14 cellular contexts compared by ENCODE assay signal in genomic region chr1:162028726-162029125, GRCh38. TPM values are rescaled to one million over a fixed set of nuclear protein-coding genes. Genes with fewer than 3 reads are reported as not detected.
A peak's percentile ranks its signal among the peaks of the same experiment; 100 is the strongest.
DNase-seq lines count a peak whose midpoint lies in the region; ATAC-seq and TF ChIP-seq lines count a peak whose summit lies in the region.
"Had no signal": no experiment of that assay in that cellular context is flagged by ENCODE, and none has a peak within 500 bp of the region (broad histone marks: within the 10 kb centered on the region; RNA-seq: fewer than 3 reads in every experiment).

No MANE protein-coding gene starts in this region.

- H3K27me3 ChIP-seq in GM06990 (replicated peaks; ENCODE audit: control insufficient read depth, insufficient read depth, low read length) (no peaks in the 10 kb centered on the region; the same call in 1 of the 2 replicates), GM23338 (ENCODE audit: insufficient read depth) (peaks cover 40% of the 10 kb centered on the region)

- peak overlapping the region; percentile 24; the same call in 1 of the 2 replicates for H2AFZ ChIP-seq in GM23338

- H3K36me3 ChIP-seq in GM06990 (ENCODE audit: control insufficient read depth, insufficient read depth, low read length) (no peaks in the 10 kb centered on the region), GM23338 (ENCODE audit: insufficient read depth) (no peaks in the 10 kb centered on the region)
- H3K36me3 ChIP-seq: cardiac muscle cell, esophagus squamous epithelium had no signal

- no peaks in the 10 kb centered on the region for H3K9me2 ChIP-seq in GM23338 (ENCODE audit: insufficient read depth)

- CTCF ChIA-PET in activated naive CD4-positive, alpha-beta T cell treated with anti-CD3 and anti-CD28 coated beads, Interleukin-2, amount 10 ng/mL, durations not matched to agents 7 days and 5 days (lab: Charles Lee): interaction anchor here (1.1 kb wide), 1 partner anchor 222 kb away, joined by 4 read pairs; no protein-coding TSS in a partner anchor

- no peak overlapping the region for H3K27ac Mint-ChIP-seq in GM23338
- H3K27ac Mint-ChIP-seq in activated naive CD4-positive, alpha-beta T cell treated with anti-CD3 and anti-CD28 coated beads, Interleukin-2, amount 10 ng/mL, durations not matched to agents 7 days and 5 days: no peak overlapping the region
- H3K27ac Mint-ChIP-seq: activated T-helper 2 cell treated with anti-CD3 and anti-CD28 coated beads, Interferon-gamma antibody, Interleukin-2, Interleukin-4, amounts not matched to agents 10 μg/mL and 5 μg/mL and 100 μg/mL, durations not matched to agents 14 hours and 24 hours and 36 hours had no signal

- H3K27ac ChIP-seq in GM23338 (ENCODE audit: low read depth): no peak overlapping the region
- H3K27ac ChIP-seq: cardiac muscle cell, esophagus squamous epithelium had no signal

- peaks cover 19% of the 10 kb centered on the region for H3K27me3 Mint-ChIP-seq in GM23338 (ENCODE audit: insufficient read depth, low read depth, poor library complexity)
- H3K27me3 Mint-ChIP-seq in activated naive CD4-positive, alpha-beta T cell treated with anti-CD3 and anti-CD28 coated beads, Interleukin-2, amount 10 ng/mL, durations not matched to agents 7 days and 5 days: peaks cover 47% of the 10 kb centered on the region

- ATAC-seq in GM23338 (no peak), GM19467 (IDR thresholded peaks at IDR 0.05; ENCODE audit: unreplicated experiment) (no peak)

- DNase-seq in GM06990 (ENCODE audit: extremely low read depth, insufficient read length) (peak; percentile 22), GM23338 (ENCODE audit: low spot score) (no peak), NAMALWA (ENCODE audit: low spot score) (peak; percentile 64), germinal center (ENCODE audit: low spot score) (peak; percentile 21), NCI-H345 (lab: John Stamatoyannopoulos, UW) (no peak), DMS53 treated with DMSO at 0.1 percent for 48 hours (lab: John Stamatoyannopoulos, UW; ENCODE audit: unreplicated experiment) (no peak)
- no peak for DNase-seq in activated naive CD4-positive, alpha-beta T cell treated with anti-CD3 and anti-CD28 coated beads, Interleukin-2, amount 10 ng/mL, durations not matched to agents 7 days and 5 days
- DNase-seq: AML-193; esophagus squamous epithelium; stimulated activated naive CD4-positive, alpha-beta T cell treated with Interleukin-2 at 50 U/mL for 16 hours had no signal

- H4K20me1 ChIP-seq in GM23338 (replicated peaks; ENCODE audit: insufficient read depth): no peaks in the 10 kb centered on the region; the same call in 1 of the 2 replicates

- H3K4me3 ChIP-seq in GM06990 (replicated peaks; ENCODE audit: low read depth, low read length): no peak overlapping the region
- H3K4me3 ChIP-seq in GM23338: no peak overlapping the region
- H3K4me3 ChIP-seq: cardiac muscle cell, esophagus squamous epithelium had no signal

- H3K4me2 ChIP-seq in GM23338: no peak overlapping the region

- no peaks in the 10 kb centered on the region for H3F3A ChIP-seq in GM23338 (replicated peaks; ENCODE audit: low read depth)

- no peaks in the 10 kb centered on the region for H3K9me3 Mint-ChIP-seq in GM23338
- no peaks in the 10 kb centered on the region for H3K9me3 Mint-ChIP-seq in activated naive CD4-positive, alpha-beta T cell treated with anti-CD3 and anti-CD28 coated beads, Interleukin-2, amount 10 ng/mL, durations not matched to agents 7 days and 5 days
- H3K9me3 Mint-ChIP-seq: activated T-helper 2 cell treated with anti-CD3 and anti-CD28 coated beads, Interferon-gamma antibody, Interleukin-2, Interleukin-4, amounts not matched to agents 10 μg/mL and 5 μg/mL and 100 μg/mL, durations not matched to agents 14 hours and 24 hours and 36 hours had no signal

- H3K79me2 ChIP-seq in GM23338 (replicated peaks; ENCODE audit: insufficient read depth): no peaks in the 10 kb centered on the region

- TF ChIP-seq CTCF in GM06990 (IDR thresholded peaks at IDR 0.05; ENCODE audit: insufficient read depth, low read length, poor library complexity, severe bottlenecking) (no peak), GM23338 (conservative IDR thresholded peaks at IDR 0.05; ENCODE audit: low read depth in 2 of 2) (no peak)

- H3K4me3 Mint-ChIP-seq in GM23338: no peak overlapping the region
- H3K4me3 Mint-ChIP-seq in activated naive CD4-positive, alpha-beta T cell treated with anti-CD3 and anti-CD28 coated beads, Interleukin-2, amount 10 ng/mL, durations not matched to agents 7 days and 5 days: no peak overlapping the region
- H3K4me3 Mint-ChIP-seq: neural crest cell had no signal

- H3K4me1 Mint-ChIP-seq in GM23338: peaks cover 4% of the 10 kb centered on the region
- H3K4me1 Mint-ChIP-seq in activated naive CD4-positive, alpha-beta T cell treated with anti-CD3 and anti-CD28 coated beads, Interleukin-2, amount 10 ng/mL, durations not matched to agents 7 days and 5 days: peaks cover 6% of the 10 kb centered on the region

- no peaks in the 10 kb centered on the region; the same call in 1 of the 2 replicates for H3K4me1 ChIP-seq in GM23338 (ENCODE audit: insufficient read depth)

- no peaks in the 10 kb centered on the region; the same call in 2 of the 3 replicates for H3K36me3 Mint-ChIP-seq in GM23338 (ENCODE audit: low read depth)
- H3K36me3 Mint-ChIP-seq in activated naive CD4-positive, alpha-beta T cell treated with anti-CD3 and anti-CD28 coated beads, Interleukin-2, amount 10 ng/mL, durations not matched to agents 7 days and 5 days: no peaks in the 10 kb centered on the region

TF ChIP-seq in GM23338, 12 proteins besides CTCF, POLR2A, EP300 and RAD21 (continues in another document):
- no peak for TF ChIP-seq ZNF114 (CRISPR knock-in tag; IDR thresholded peaks at IDR 0.05)
- TF ChIP-seq STAT1 (IDR thresholded peaks at IDR 0.05; ENCODE audit: unreplicated experiment): no peak
- TF ChIP-seq POLR2AphosphoS5 (IDR thresholded peaks at IDR 0.05; ENCODE audit: low read depth): no peak
- no peak for TF ChIP-seq CREB1 (CRISPR knock-in tag; IDR thresholded peaks at IDR 0.05; ENCODE audit: low read depth)
- no peak for TF ChIP-seq EZH2phosphoT487 (IDR thresholded peaks at IDR 0.05; ENCODE audit: unreplicated experiment)
- TF ChIP-seq EZH2 (IDR thresholded peaks at IDR 0.05; ENCODE audit: low read depth, unreplicated experiment): no peak
- TF ChIP-seq ZNF331 (CRISPR knock-in tag; IDR thresholded peaks at IDR 0.05; ENCODE audit: low read depth): no peak

RNA-seq across cellular contexts. Expression of gene OLFML2B, which starts 5.1 kb away (rescaled TPM):
- total RNA-seq in GM23338 (2014; rRNA removed; shearing (Covaris generic)): 3.7 and 4.3 TPM in 2 replicates
- polyA plus RNA-seq in GM23338 (2016; fragmentation: Nextera tagmentation; extraction: Ambion mirVana): 2.0 and 2.9 TPM in 2 replicates
- total RNA-seq: activated T-helper 2 cell treated with anti-CD3 and anti-CD28 coated beads, Interferon-gamma antibody, Interleukin-2, Interleukin-4, amounts not matched to agents 10 μg/mL and 5 μg/mL and 100 μg/mL, durations not matched to agents 14 hours and 24 hours and 36 hours had no signal

RNA-seq across cellular contexts. Expression of gene NOS1AP, which starts 40.8 kb away (rescaled TPM):
- total RNA-seq in GM23338 (2014; rRNA removed; shearing (Covaris generic)): 3.5 and 5.8 TPM in 2 replicates
- 5.8 and 6.6 TPM in 2 replicates for polyA plus RNA-seq in GM23338 (2016; fragmentation: Nextera tagmentation; extraction: Ambion mirVana)
- total RNA-seq: activated T-helper 2 cell treated with anti-CD3 and anti-CD28 coated beads, Interferon-gamma antibody, Interleukin-2, Interleukin-4, amounts not matched to agents 10 μg/mL and 5 μg/mL and 100 μg/mL, durations not matched to agents 14 hours and 24 hours and 36 hours had no signal

Comparison
In these comparisons a context has a peak if more than half of its experiments do, and no peak if none do; other contexts are left out.
1. DNase-seq: peak in GM06990 (single experiment), NAMALWA (single experiment) and germinal center (single experiment); none in GM23338 (single experiment), activated naive CD4-positive, alpha-beta T cell treated with anti-CD3 and anti-CD28 coated beads, Interleukin-2, amount 10 ng/mL, durations not matched to agents 7 days and 5 days (single experiment), NCI-H345 (single experiment) and DMS53 treated with DMSO at 0.1 percent for 48 hours (single experiment).